1 cellular context compared by ENCODE assay signal in genomic region chr7:131827421-131827820, GRCh38.
TF ChIP-seq lines count a peak whose summit lies in the region.

No MANE protein-coding gene starts in this region.

TF ChIP-seq in GM23338, 12 proteins besides CTCF, POLR2A, EP300 and RAD21 (continued from another document):
- no peak for TF ChIP-seq REST (IDR thresholded peaks at IDR 0.05; ENCODE audit: unreplicated experiment)
- TF ChIP-seq JUNB (IDR thresholded peaks at IDR 0.05; ENCODE audit: unreplicated experiment): no peak
- no peak for TF ChIP-seq NANOG (IDR thresholded peaks at IDR 0.05; ENCODE audit: borderline replicate concordance)
- TF ChIP-seq ZNF331 (CRISPR knock-in tag; IDR thresholded peaks at IDR 0.05; ENCODE audit: low read depth): no peak
- TF ChIP-seq ZNF462 (CRISPR knock-in tag; IDR thresholded peaks at IDR 0.05): no peak
- TF ChIP-seq EZH2phosphoT487 (IDR thresholded peaks at IDR 0.05; ENCODE audit: unreplicated experiment): no peak
- TF ChIP-seq POLR2AphosphoS5 (IDR thresholded peaks at IDR 0.05; ENCODE audit: low read depth): no peak
TF ChIP-seq in GM23338: peak in this region for 0.
